Comparison of ENCODE assay signal across 1 cellular context in genomic region chr12:100718212-100718611, GRCh38.
TF ChIP-seq lines count a peak whose summit lies in the region.

No MANE protein-coding gene starts in this region.

TF ChIP-seq in H1, 55 proteins besides CTCF, POLR2A, EP300 and RAD21:
- TF ChIP-seq CBX8 (IDR thresholded peaks at IDR 0.05; ENCODE audit: borderline replicate concordance, low read depth, low read length) (no peak), SAP30 (IDR thresholded peaks at IDR 0.05; ENCODE audit: insufficient read depth, insufficient replicate concordance, low read length) (no peak), TBP (IDR thresholded peaks at IDR 0.05; ENCODE audit: low read depth, low read length) (no peak), SIX5 (IDR thresholded peaks at IDR 0.05; ENCODE audit: low read depth, low read length) (no peak), KDM5A (IDR thresholded peaks at IDR 0.05; ENCODE audit: low read length) (no peak), CEBPB (IDR thresholded peaks at IDR 0.05; ENCODE audit: low read depth, low read length) (no peak), RXRA (IDR thresholded peaks at IDR 0.05; ENCODE audit: insufficient read depth, low read depth, low read length) (no peak), POU5F1 (IDR thresholded peaks at IDR 0.05; ENCODE audit: low read depth, low read length) (no peak), SRF (IDR thresholded peaks at IDR 0.05; ENCODE audit: low read depth, low read length) (no peak), TAF1 (IDR thresholded peaks at IDR 0.05; ENCODE audit: low read depth, low read length) (no peak), PHF8 (conservative IDR thresholded peaks at IDR 0.05; ENCODE audit: low read depth, low read length) (no peak), BRCA1 (IDR thresholded peaks at IDR 0.05; ENCODE audit: low read depth, low read length) (no peak)
